Comparison of ENCODE assay signal across 35 cellular contexts in genomic region chr11:130545449-130546072, GRCh38.
"Had no signal": no experiment of that assay in that cellular context is flagged by ENCODE, and none has a peak within 500 bp of the region (broad histone marks: within the 10 kb centered on the region; RNA-seq: fewer than 3 reads in every experiment).

No MANE protein-coding gene starts in this region.

- H3K9me3 ChIP-seq: ascending aorta, MG63, Peyer's patch had no signal

- H3K27ac ChIP-seq: ascending aorta, cardiac muscle cell, Peyer's patch, WERI-Rb-1 had no signal

- H3K27me3 ChIP-seq: ascending aorta, cardiac muscle cell, MG63, Peyer's patch had no signal

- ATAC-seq: activated CD8-positive, alpha-beta memory T cell treated with anti-CD3 and anti-CD28 coated beads, Interleukin-2, amount 10 ng/mL, durations not matched to agents 7 days and 5 days; activated naive CD8-positive, alpha-beta T cell treated with anti-CD3 and anti-CD28 coated beads, Interleukin-2, amount 50 U/mL, for 24 hours; Right ventricle myocardium inferior; SK-N-SH treated with all-trans-retinoic acid at 6 μM for 48 hours; T-cell had no signal

- H3K36me3 ChIP-seq: ascending aorta, cardiac muscle cell, MG63, Peyer's patch, WERI-Rb-1 had no signal

- H3K4me3 ChIP-seq: ascending aorta, cardiac muscle cell, MG63, Peyer's patch had no signal

- H3K36me3 Mint-ChIP-seq: activated CD8-positive, alpha-beta memory T cell treated with anti-CD3 and anti-CD28 coated beads, Interleukin-2, amount 10 ng/mL, durations not matched to agents 7 days and 5 days; activated naive CD4-positive, alpha-beta T cell treated with anti-CD3 and anti-CD28 coated beads, Interleukin-2, amount 10 ng/mL, durations not matched to agents 7 days and 5 days; activated naive CD8-positive, alpha-beta T cell; T-cell had no signal

- DNase-seq: activated CD4-positive, alpha-beta memory T cell treated with anti-CD3 and anti-CD28 coated beads, Interleukin-2, amount 10 ng/mL, durations not matched to agents 7 days and 5 days; activated CD4-positive, alpha-beta T cell treated with anti-CD3 and anti-CD28 coated beads for 1 hour; activated CD4-positive, alpha-beta T cell treated with anti-CD3 and anti-CD28 coated beads for 48 hours; activated CD4-positive, CD25-positive, alpha-beta regulatory T cell; activated CD8-positive, alpha-beta memory T cell treated with anti-CD3 and anti-CD28 coated beads for 24 hours; activated CD8-positive, alpha-beta memory T cell treated with anti-CD3 and anti-CD28 coated beads, Interleukin-2, amount 10 ng/mL, durations not matched to agents 7 days and 5 days; activated CD8-positive, alpha-beta memory T cell treated with anti-CD3 and anti-CD28 coated beads, Interleukin-2, amount 50 U/mL, for 48 hours; activated effector memory CD4-positive, alpha-beta T cell treated with Interleukin-2 at 50 U/mL for 16 hours; activated naive CD4-positive, alpha-beta T cell treated with anti-CD3 and anti-CD28 coated beads, Interleukin-2, amount 10 ng/mL, durations not matched to agents 7 days and 5 days; activated naive CD8-positive, alpha-beta T cell treated with anti-CD3 and anti-CD28 coated beads, Interleukin-2, amount 50 U/mL, for 24 hours; activated T-cell treated with anti-CD3 and anti-CD28 coated beads, Interleukin-2, amount 50 U/mL, for 48 hours; amygdala; Kasumi-1; KG1; MG63; NCI-H1048; NCI-H1105 treated with DMSO at 0.1 percent for 48 hours; NCI-H1436; NCI-H1694; NCI-H1930; NCI-H2081 treated with DMSO at 0.1 percent for 48 hours; NCI-H345; NCI-H524 treated with DMSO at 0.1 percent for 48 hours; RPMI8226; SIG-M5; T-cell; T-helper 2 cell; T1000; WERI-Rb-1 had no signal

- H3K9me3 Mint-ChIP-seq: activated CD4-positive, alpha-beta memory T cell treated with anti-CD3 and anti-CD28 coated beads, Interleukin-2, amount 10 ng/mL, durations not matched to agents 7 days and 5 days; activated naive CD4-positive, alpha-beta T cell treated with anti-CD3 and anti-CD28 coated beads, Interleukin-2, amount 10 ng/mL, durations not matched to agents 7 days and 5 days; activated naive CD8-positive, alpha-beta T cell treated with anti-CD3 and anti-CD28 coated beads, Interleukin-2, amount 50 U/mL, for 24 hours; T-cell had no signal

- H3K4me1 Mint-ChIP-seq: activated CD4-positive, alpha-beta memory T cell treated with anti-CD3 and anti-CD28 coated beads, Interleukin-2, amount 10 ng/mL, durations not matched to agents 7 days and 5 days; activated CD8-positive, alpha-beta memory T cell treated with anti-CD3 and anti-CD28 coated beads, Interleukin-2, amount 10 ng/mL, durations not matched to agents 7 days and 5 days; activated naive CD4-positive, alpha-beta T cell treated with anti-CD3 and anti-CD28 coated beads, Interleukin-2, amount 10 ng/mL, durations not matched to agents 7 days and 5 days; activated naive CD8-positive, alpha-beta T cell treated with anti-CD3 and anti-CD28 coated beads, Interleukin-2, amount 50 U/mL, for 24 hours; T-cell had no signal

- H3K27ac Mint-ChIP-seq: activated CD4-positive, alpha-beta memory T cell treated with anti-CD3 and anti-CD28 coated beads, Interleukin-2, amount 10 ng/mL, durations not matched to agents 7 days and 5 days; activated CD8-positive, alpha-beta memory T cell treated with anti-CD3 and anti-CD28 coated beads, Interleukin-2, amount 10 ng/mL, durations not matched to agents 7 days and 5 days; activated naive CD4-positive, alpha-beta T cell treated with anti-CD3 and anti-CD28 coated beads, Interleukin-2, amount 10 ng/mL, durations not matched to agents 7 days and 5 days; activated naive CD8-positive, alpha-beta T cell; activated naive CD8-positive, alpha-beta T cell treated with anti-CD3 and anti-CD28 coated beads, Interleukin-2, amount 50 U/mL, for 24 hours; T-cell had no signal

- H3K4me3 Mint-ChIP-seq: activated CD4-positive, alpha-beta memory T cell treated with anti-CD3 and anti-CD28 coated beads, Interleukin-2, amount 10 ng/mL, durations not matched to agents 7 days and 5 days; activated CD8-positive, alpha-beta memory T cell treated with anti-CD3 and anti-CD28 coated beads, Interleukin-2, amount 10 ng/mL, durations not matched to agents 7 days and 5 days; activated naive CD4-positive, alpha-beta T cell treated with anti-CD3 and anti-CD28 coated beads, Interleukin-2, amount 10 ng/mL, durations not matched to agents 7 days and 5 days; activated naive CD8-positive, alpha-beta T cell; activated naive CD8-positive, alpha-beta T cell treated with anti-CD3 and anti-CD28 coated beads, Interleukin-2, amount 50 U/mL, for 24 hours; T-cell had no signal

- H3K4me1 ChIP-seq: ascending aorta, Peyer's patch had no signal
